In the genomic region with DNA sequence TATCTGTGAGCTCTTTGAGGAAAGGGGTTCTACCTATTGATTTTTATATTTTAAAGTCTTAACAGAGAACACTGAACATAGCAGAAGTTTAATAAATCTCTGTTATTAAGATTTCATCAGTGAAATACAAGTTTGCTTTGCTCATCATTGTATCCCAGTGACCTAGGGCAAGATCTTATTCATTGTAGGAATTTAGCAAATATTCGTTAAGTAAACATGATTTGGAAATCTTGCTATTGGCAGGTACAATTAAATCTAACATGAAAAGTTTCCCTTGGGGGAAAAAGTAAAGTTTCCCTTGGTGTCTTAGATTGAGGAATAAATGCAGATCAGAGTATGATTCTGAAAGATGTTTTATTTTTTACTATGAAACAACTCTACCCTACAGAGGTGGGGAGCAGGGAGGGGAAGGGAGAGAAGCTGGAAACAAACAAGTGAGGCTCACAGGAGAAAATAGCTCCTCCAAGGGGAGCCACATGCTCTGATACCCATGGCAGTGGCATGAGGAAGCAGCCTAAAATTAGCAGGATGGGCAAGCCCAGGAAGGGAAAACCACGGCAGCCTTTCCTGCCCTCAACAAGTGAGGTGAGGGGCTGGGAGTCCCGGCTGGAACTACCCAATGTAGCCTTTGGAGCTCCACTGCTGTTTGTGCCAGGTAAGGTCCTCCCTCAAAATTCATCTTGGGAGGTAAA, we compare ENCODE assay signal across 1 cellular context.
TF ChIP-seq lines count a peak whose summit lies in the region.

No MANE protein-coding gene starts in this region.

TF ChIP-seq in GM23338, 12 proteins besides CTCF, POLR2A, EP300 and RAD21 (continued from another document):
- TF ChIP-seq, protein P1, sequence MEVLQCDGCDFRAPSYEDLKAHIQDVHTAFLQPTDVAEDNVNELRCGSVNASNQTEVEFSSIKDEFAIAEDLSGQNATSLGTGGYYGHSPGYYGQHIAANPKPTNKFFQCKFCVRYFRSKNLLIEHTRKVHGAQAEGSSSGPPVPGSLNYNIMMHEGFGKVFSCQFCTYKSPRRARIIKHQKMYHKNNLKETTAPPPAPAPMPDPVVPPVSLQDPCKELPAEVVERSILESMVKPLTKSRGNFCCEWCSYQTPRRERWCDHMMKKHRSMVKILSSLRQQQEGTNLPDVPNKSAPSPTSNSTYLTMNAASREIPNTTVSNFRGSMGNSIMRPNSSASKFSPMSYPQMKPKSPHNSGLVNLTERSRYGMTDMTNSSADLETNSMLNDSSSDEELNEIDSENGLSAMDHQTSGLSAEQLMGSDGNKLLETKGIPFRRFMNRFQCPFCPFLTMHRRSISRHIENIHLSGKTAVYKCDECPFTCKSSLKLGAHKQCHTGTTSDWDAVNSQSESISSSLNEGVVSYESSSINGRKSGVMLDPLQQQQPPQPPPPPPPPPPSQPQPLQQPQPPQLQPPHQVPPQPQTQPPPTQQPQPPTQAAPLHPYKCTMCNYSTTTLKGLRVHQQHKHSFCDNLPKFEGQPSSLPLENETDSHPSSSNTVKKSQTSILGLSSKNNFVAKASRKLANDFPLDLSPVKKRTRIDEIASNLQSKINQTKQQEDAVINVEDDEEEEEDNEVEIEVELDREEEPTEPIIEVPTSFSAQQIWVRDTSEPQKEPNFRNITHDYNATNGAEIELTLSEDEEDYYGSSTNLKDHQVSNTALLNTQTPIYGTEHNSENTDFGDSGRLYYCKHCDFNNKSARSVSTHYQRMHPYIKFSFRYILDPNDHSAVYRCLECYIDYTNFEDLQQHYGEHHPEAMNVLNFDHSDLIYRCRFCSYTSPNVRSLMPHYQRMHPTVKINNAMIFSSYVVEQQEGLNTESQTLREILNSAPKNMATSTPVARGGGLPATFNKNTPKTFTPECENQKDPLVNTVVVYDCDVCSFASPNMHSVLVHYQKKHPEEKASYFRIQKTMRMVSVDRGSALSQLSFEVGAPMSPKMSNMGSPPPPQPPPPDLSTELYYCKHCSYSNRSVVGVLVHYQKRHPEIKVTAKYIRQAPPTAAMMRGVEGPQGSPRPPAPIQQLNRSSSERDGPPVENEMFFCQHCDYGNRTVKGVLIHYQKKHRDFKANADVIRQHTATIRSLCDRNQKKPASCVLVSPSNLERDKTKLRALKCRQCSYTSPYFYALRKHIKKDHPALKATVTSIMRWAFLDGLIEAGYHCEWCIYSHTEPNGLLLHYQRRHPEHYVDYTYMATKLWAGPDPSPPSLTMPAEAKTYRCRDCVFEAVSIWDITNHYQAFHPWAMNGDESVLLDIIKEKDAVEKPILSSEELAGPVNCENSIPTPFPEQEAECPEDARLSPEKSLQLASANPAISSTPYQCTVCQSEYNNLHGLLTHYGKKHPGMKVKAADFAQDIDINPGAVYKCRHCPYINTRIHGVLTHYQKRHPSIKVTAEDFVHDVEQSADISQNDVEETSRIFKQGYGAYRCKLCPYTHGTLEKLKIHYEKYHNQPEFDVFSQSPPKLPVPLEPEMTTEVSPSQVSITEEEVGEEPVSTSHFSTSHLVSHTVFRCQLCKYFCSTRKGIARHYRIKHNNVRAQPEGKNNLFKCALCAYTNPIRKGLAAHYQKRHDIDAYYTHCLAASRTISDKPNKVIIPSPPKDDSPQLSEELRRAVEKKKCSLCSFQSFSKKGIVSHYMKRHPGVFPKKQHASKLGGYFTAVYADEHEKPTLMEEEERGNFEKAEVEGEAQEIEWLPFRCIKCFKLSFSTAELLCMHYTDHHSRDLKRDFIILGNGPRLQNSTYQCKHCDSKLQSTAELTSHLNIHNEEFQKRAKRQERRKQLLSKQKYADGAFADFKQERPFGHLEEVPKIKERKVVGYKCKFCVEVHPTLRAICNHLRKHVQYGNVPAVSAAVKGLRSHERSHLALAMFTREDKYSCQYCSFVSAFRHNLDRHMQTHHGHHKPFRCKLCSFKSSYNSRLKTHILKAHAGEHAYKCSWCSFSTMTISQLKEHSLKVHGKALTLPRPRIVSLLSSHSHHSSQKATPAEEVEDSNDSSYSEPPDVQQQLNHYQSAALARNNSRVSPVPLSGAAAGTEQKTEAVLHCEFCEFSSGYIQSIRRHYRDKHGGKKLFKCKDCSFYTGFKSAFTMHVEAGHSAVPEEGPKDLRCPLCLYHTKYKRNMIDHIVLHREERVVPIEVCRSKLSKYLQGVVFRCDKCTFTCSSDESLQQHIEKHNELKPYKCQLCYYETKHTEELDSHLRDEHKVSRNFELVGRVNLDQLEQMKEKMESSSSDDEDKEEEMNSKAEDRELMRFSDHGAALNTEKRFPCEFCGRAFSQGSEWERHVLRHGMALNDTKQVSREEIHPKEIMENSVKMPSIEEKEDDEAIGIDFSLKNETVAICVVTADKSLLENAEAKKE (CRISPR knock-in tag; IDR thresholded peaks at IDR 0.05) = no peak
- TF ChIP-seq ZNF114 (CRISPR knock-in tag; IDR thresholded peaks at IDR 0.05) = no peak
- no peak for TF ChIP-seq ZNF331 (CRISPR knock-in tag; IDR thresholded peaks at IDR 0.05; ENCODE audit: low read depth)
- TF ChIP-seq, protein P2, sequence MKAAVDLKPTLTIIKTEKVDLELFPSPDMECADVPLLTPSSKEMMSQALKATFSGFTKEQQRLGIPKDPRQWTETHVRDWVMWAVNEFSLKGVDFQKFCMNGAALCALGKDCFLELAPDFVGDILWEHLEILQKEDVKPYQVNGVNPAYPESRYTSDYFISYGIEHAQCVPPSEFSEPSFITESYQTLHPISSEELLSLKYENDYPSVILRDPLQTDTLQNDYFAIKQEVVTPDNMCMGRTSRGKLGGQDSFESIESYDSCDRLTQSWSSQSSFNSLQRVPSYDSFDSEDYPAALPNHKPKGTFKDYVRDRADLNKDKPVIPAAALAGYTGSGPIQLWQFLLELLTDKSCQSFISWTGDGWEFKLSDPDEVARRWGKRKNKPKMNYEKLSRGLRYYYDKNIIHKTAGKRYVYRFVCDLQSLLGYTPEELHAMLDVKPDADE (IDR thresholded peaks at IDR 0.05) = no peak
- no peak for TF ChIP-seq EZH2 (IDR thresholded peaks at IDR 0.05; ENCODE audit: low read depth, unreplicated experiment)
- no peak for TF ChIP-seq REST (IDR thresholded peaks at IDR 0.05; ENCODE audit: unreplicated experiment)
